Comparison of ENCODE assay signal across 13 cellular contexts in the genomic region with DNA sequence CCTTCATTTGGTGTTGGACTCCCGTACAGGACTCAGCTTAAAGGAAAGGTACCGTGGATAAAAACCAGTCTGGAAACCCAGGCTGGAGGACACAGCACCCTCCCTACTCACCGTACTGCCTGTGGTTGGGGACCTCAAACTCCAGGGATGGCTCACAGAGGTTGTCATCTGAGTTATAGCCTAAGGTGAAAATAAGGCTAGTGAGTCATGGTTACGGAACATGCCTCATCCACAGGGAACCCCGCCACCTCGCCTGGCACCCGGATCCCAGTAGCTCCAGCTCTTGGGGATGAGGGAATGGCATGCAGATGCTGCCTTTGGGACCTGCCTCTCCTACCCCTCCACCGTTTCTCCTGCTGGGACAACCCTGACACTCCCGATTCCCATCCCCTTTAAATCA. TPM values are rescaled to one million over a fixed set of nuclear protein-coding genes. Genes with fewer than 3 reads are reported as not detected.
DNase-seq lines count a peak whose midpoint lies in the region; ATAC-seq and TF ChIP-seq lines count a peak whose summit lies in the region.
"Had no signal": no experiment of that assay in that cellular context is flagged by ENCODE, and none has a peak within 500 bp of the region (broad histone marks: within the 10 kb centered on the region; RNA-seq: fewer than 3 reads in every experiment).

No MANE protein-coding gene starts in this region.

- peaks cover 89% of the 10 kb centered on the region for H3K36me3 Mint-ChIP-seq in activated CD8-positive, alpha-beta T cell treated with anti-CD3 and anti-CD28 coated beads, Interleukin-2, amount 10 ng/mL, durations not matched to agents 7 days and 5 days (ENCODE audit: low read depth)
- H3K36me3 Mint-ChIP-seq in immature natural killer cell = peaks cover 27 to 71% (median 39%) of the 10 kb centered on the region in 3 donors

- RAD21 ChIA-PET in HCT116 (lab: Charles Lee; ENCODE audit: low non-redundant PET in 1 of 2, low total read pairs in 2 of 2, uncharacterized antibody in 2 of 2, unreplicated experiment in 2 of 2) = no interaction called here

- H2AFZ ChIP-seq in HCT116 (ENCODE audit: low read depth, low read length, poor library complexity, severe bottlenecking) = no peak overlapping the region

- H3K9me3 ChIP-seq in DOHH2 (ENCODE audit: control insufficient read depth, insufficient read depth, low read length) (no peaks in the 10 kb centered on the region), HCT116 (ENCODE audit: control insufficient read depth in 1 of 2, insufficient read depth in 1 of 2, low read depth in 1 of 2, low read length in 2 of 2) (no peaks in the 10 kb centered on the region)

- peak overlapping the region; percentile 97 for H3K27ac ChIP-seq in DOHH2 (ENCODE audit: low read depth, low read length)
- no peak overlapping the region for H3K27ac ChIP-seq in HCT116 (ENCODE audit: low read depth, low read length)
- H3K27ac ChIP-seq: left ventricle myocardium inferior had no signal

- peak overlapping the region; percentile 47 for H3K27ac Mint-ChIP-seq in activated CD8-positive, alpha-beta T cell treated with anti-CD3 and anti-CD28 coated beads, Interleukin-2, amount 10 ng/mL, durations not matched to agents 7 days and 5 days
- H3K27ac Mint-ChIP-seq in immature natural killer cell = peak overlapping the region in 4 of 6 donors; percentile 25 to 76 (median 49)

- no peak overlapping the region for H3K4me3 Mint-ChIP-seq in activated CD8-positive, alpha-beta T cell treated with anti-CD3 and anti-CD28 coated beads, Interleukin-2, amount 10 ng/mL, durations not matched to agents 7 days and 5 days
- no peak overlapping the region for H3K4me3 Mint-ChIP-seq in immature natural killer cell
- H3K4me3 Mint-ChIP-seq: CD14-positive monocyte had no signal

- CTCF ChIA-PET in HCT116 (lab: Charles Lee) = no interaction called here
- CTCF ChIA-PET in activated CD8-positive, alpha-beta T cell treated with anti-CD3 and anti-CD28 coated beads, Interleukin-2, amount 10 ng/mL, durations not matched to agents 7 days and 5 days (lab: Charles Lee) = interaction anchor here (1.6 to 2.5 kb wide), 2 partner anchors 104 to 108 kb away, joined by 7 to 12 read pairs; no protein-coding TSS in a partner anchor

- H4K20me1 ChIP-seq in DOHH2 (ENCODE audit: control insufficient read depth, insufficient read depth, low read depth, low read length) (no peaks in the 10 kb centered on the region), HCT116 (ENCODE audit: insufficient read depth) (no peaks in the 10 kb centered on the region)

- H3K9ac ChIP-seq in HCT116 (ENCODE audit: low read length) = no peak overlapping the region

- peak overlapping the region; percentile 46 for H3K4me3 ChIP-seq in DOHH2 (ENCODE audit: low read length)
- no peak overlapping the region for H3K4me3 ChIP-seq in HCT116 (replicated peaks in 1 of 2; ENCODE audit: low read depth in 1 of 2, low read length in 2 of 2)
- H3K4me3 ChIP-seq: left ventricle myocardium inferior had no signal

- DNase-seq in HCT116 (ENCODE audit: low read depth, low spot score) (no peak), immature natural killer cell (no peak), T-helper 9 cell (no peak), NK-92 (lab: John Stamatoyannopoulos, UW; ENCODE audit: unreplicated experiment) (no peak), NCI-H2196 (lab: John Stamatoyannopoulos, UW; ENCODE audit: unreplicated experiment) (no peak)
- DNase-seq in activated CD8-positive, alpha-beta T cell treated with anti-CD3 and anti-CD28 coated beads, Interleukin-2, amount 10 ng/mL, durations not matched to agents 7 days and 5 days = no peak
- DNase-seq: activated CD4-positive, alpha-beta T cell treated with anti-CD3 and anti-CD28 coated beads for 1 hour; KBM-7; left ventricle myocardium inferior; NCI-H524 treated with DMSO at 0.1 percent for 48 hours had no signal

- H3K79me2 ChIP-seq in DOHH2 (ENCODE audit: control insufficient read depth, low read length) (peaks cover 37% of the 10 kb centered on the region), HCT116 (ENCODE audit: insufficient read depth, low read length) (no peaks in the 10 kb centered on the region)

- peaks cover 43% of the 10 kb centered on the region for H3K4me1 Mint-ChIP-seq in activated CD8-positive, alpha-beta T cell treated with anti-CD3 and anti-CD28 coated beads, Interleukin-2, amount 10 ng/mL, durations not matched to agents 7 days and 5 days (ENCODE audit: low read depth)
- H3K4me1 Mint-ChIP-seq in immature natural killer cell = peaks cover 38 to 51% of the 10 kb centered on the region in 2 donors
- H3K4me1 Mint-ChIP-seq: CD14-positive monocyte had no signal

- POLR2A ChIA-PET in HCT116 (lab: Charles Lee) = no interaction called here
- POLR2A ChIA-PET in activated CD8-positive, alpha-beta T cell treated with anti-CD3 and anti-CD28 coated beads, Interleukin-2, amount 10 ng/mL, durations not matched to agents 7 days and 5 days (lab: Charles Lee) = interaction anchor here (0.8 kb wide), 1 partner anchor 47 kb away, joined by 3 read pairs; no protein-coding TSS in a partner anchor

- H3K27me3 Mint-ChIP-seq in activated CD8-positive, alpha-beta T cell treated with anti-CD3 and anti-CD28 coated beads, Interleukin-2, amount 10 ng/mL, durations not matched to agents 7 days and 5 days (ENCODE audit: low read depth) = no peaks in the 10 kb centered on the region
- H3K27me3 Mint-ChIP-seq in immature natural killer cell (ENCODE audit: low read depth in 3 of 3) = peaks cover 3 to 53% (median 26%) of the 10 kb centered on the region in 3 donors

- TF ChIP-seq POLR2A in HCT116 (IDR thresholded peaks at IDR 0.05; ENCODE audit: borderline replicate concordance, extremely low read depth, insufficient read depth, insufficient read length) = no peak

- H3K4me2 ChIP-seq in DOHH2 (ENCODE audit: low read length) (peak overlapping the region; percentile 85), HCT116 (ENCODE audit: low read length) (no peak overlapping the region)

- H3K4me1 ChIP-seq in DOHH2 (ENCODE audit: control insufficient read depth, low read length) (peaks cover 90% of the 10 kb centered on the region), HCT116 (ENCODE audit: control insufficient read depth in 1 of 2, insufficient read depth in 2 of 2, low read length in 2 of 2) (no peaks in the 10 kb centered on the region; a peak in 1 of 4 replicates)

- H3K27me3 ChIP-seq in DOHH2 (ENCODE audit: control insufficient read depth, low read length) (no peaks in the 10 kb centered on the region), HCT116 (ENCODE audit: insufficient read depth, low read length) (no peaks in the 10 kb centered on the region)

- no peak for TF ChIP-seq RAD21 in HCT116 (IDR thresholded peaks at IDR 0.05; ENCODE audit: low read depth)

- H3K9me2 ChIP-seq in DOHH2 (replicated peaks; ENCODE audit: control insufficient read depth, low read length) (no peaks in the 10 kb centered on the region), HCT116 (ENCODE audit: insufficient read depth) (no peaks in the 10 kb centered on the region)

- no TSS peak for BruUV-seq in HCT116 (replicated peaks; lab: Mats Ljungman, UMichigan)

- peak; percentile 44; the same call in 1 of the 2 replicates for ATAC-seq in HCT116
- ATAC-seq in activated CD8-positive, alpha-beta T cell treated with anti-CD3 and anti-CD28 coated beads, Interleukin-2, amount 10 ng/mL, durations not matched to agents 7 days and 5 days = no peak
- no peak for ATAC-seq in GM18870 (IDR thresholded peaks at IDR 0.05; ENCODE audit: unreplicated experiment)

- H3K9me3 Mint-ChIP-seq in activated CD8-positive, alpha-beta T cell treated with anti-CD3 and anti-CD28 coated beads, Interleukin-2, amount 10 ng/mL, durations not matched to agents 7 days and 5 days (ENCODE audit: insufficient read depth) = no peaks in the 10 kb centered on the region
- H3K9me3 Mint-ChIP-seq in immature natural killer cell = peaks cover 0 to 2% (median 0%) of the 10 kb centered on the region in 6 donors
- H3K9me3 Mint-ChIP-seq: CD14-positive monocyte had no signal

- intact Hi-C loops in HCT116 (cut with micrococcal nuclease) = no loop called here

- H3F3A ChIP-seq in DOHH2 (ENCODE audit: control insufficient read depth, insufficient read depth) = peaks cover 32% of the 10 kb centered on the region

- peaks cover 96% of the 10 kb centered on the region for H3K36me3 ChIP-seq in DOHH2 (ENCODE audit: control insufficient read depth, low read length)
- peaks cover 0 to 3% of the 10 kb centered on the region in 2 experiments; a peak in 2 of 4 replicates for H3K36me3 ChIP-seq in HCT116 (ENCODE audit: control insufficient read depth in 1 of 2, insufficient read depth in 2 of 2, low read length in 2 of 2)

- TF ChIP-seq CTCF in DOHH2 (IDR thresholded peaks at IDR 0.05; ENCODE audit: low read depth, low read length, poor library complexity, severe bottlenecking) = no peak
- no peak for TF ChIP-seq CTCF in HCT116 (IDR thresholded peaks at IDR 0.05 in 2 of 3, conservative IDR thresholded peaks at IDR 0.05 in 1 of 3; ENCODE audit: borderline replicate concordance in 1 of 3, insufficient read depth in 1 of 3, low read depth in 2 of 3, low read length in 2 of 3)

TF ChIP-seq in HCT116, 20 proteins besides CTCF, POLR2A, EP300 and RAD21 (continues in another document):
- TF ChIP-seq EGR1 (IDR thresholded peaks at IDR 0.05; ENCODE audit: low read depth) (no peak), ELF1 (IDR thresholded peaks at IDR 0.05; ENCODE audit: borderline replicate concordance, low read depth) (no peak), ZNF274 (IDR thresholded peaks at IDR 0.05; ENCODE audit: low read depth, low read length) (no peak), ZFX (IDR thresholded peaks at IDR 0.05) (no peak), EZH2 (IDR thresholded peaks at IDR 0.05) (no peak), CBX3 (IDR thresholded peaks at IDR 0.05; ENCODE audit: low read depth) (no peak), SRF (IDR thresholded peaks at IDR 0.05; ENCODE audit: low read depth) (no peak), CEBPB (IDR thresholded peaks at IDR 0.05; ENCODE audit: low read depth) (no peak), TCF7L2 (IDR thresholded peaks at IDR 0.05; ENCODE audit: borderline replicate concordance, extremely low read depth, insufficient read depth, insufficient read length) (no peak), POLR2AphosphoS5 (IDR thresholded peaks at IDR 0.05; ENCODE audit: low read depth, low read length) (no peak), SP1 (IDR thresholded peaks at IDR 0.05; ENCODE audit: low read depth) (no peak), JUND (IDR thresholded peaks at IDR 0.05) (no peak), SIN3A (IDR thresholded peaks at IDR 0.05; ENCODE audit: low read depth) (no peak), YY1 (IDR thresholded peaks at IDR 0.05; ENCODE audit: extremely low read depth, insufficient replicate concordance, low read depth, low read length) (no peak)

RNA-seq across cellular contexts. Expression of a gene that starts 36.8 kb away (rescaled TPM):
- total RNA-seq in HCT116 (2021; ENCODE audit: unreplicated experiment) = not detected
- 0.72 and 0.75 TPM in 2 replicates for polyA plus RNA-seq in HCT116 (2012)
- total RNA-seq in activated CD8-positive, alpha-beta T cell treated with anti-CD3 and anti-CD28 coated beads, Interleukin-2, amount 10 ng/mL, durations not matched to agents 7 days and 5 days = 10 to 100 TPM; 44.6 to 45.3 TPM
- 10 to 100 TPM; 19.0 to 40.4 (median 22.4) TPM for polyA plus RNA-seq in immature natural killer cell

Comparison
In these comparisons a context has a peak if more than half of its experiments do, and no peak if none do; other contexts are left out.
1. RNA of a gene that starts 36.8 kb away (total RNA-seq): 44.6 to 45.3 TPM in activated CD8-positive, alpha-beta T cell treated with anti-CD3 and anti-CD28 coated beads, Interleukin-2, amount 10 ng/mL, durations not matched to agents 7 days and 5 days; not detected in HCT116 (single experiment); every median in the first group is over 10 times any median in the second.